Comparison of ENCODE assay signal across 9 cellular contexts in the genomic region with DNA sequence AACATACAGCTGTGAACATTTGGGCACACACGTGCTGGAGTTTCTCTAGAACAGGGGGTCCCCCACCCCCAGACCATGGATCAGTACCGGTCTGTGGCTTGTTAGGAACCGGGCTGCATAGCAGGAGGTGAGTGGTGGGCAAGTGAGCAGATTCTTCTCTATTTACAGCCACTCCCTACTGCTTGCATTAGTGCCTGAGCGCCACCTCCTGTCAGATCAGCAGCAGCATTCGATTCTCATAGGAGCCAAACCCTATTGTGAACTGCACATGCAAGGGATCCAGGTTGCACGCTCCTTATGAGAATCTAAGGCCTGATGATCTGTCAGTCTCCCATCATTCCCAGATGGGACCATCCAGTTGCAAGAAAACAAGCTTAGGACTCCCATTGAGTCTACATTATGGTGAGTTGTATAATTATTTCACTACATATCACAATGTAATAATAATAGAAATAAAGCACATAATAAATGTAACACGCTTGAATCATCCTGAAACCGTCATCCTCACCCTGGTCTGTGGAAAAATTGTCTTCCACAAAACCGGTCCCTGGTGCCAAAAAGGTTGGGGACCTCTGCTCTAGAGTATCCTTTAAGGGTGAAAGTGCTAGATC. TPM values are rescaled to one million over a fixed set of nuclear protein-coding genes. Genes with fewer than 3 reads are reported as not detected.
A peak's percentile ranks its signal among the peaks of the same experiment; 100 is the strongest.
DNase-seq lines count a peak whose midpoint lies in the region; ATAC-seq and TF ChIP-seq lines count a peak whose summit lies in the region.
"Had no signal": no experiment of that assay in that cellular context is flagged by ENCODE, and none has a peak within 500 bp of the region (broad histone marks: within the 10 kb centered on the region; RNA-seq: fewer than 3 reads in every experiment).

No MANE protein-coding gene starts in this region.

- peak; percentile 14 to 69 (median 59); a peak in 4 of 6 replicates for TF ChIP-seq CTCF in HCT116 (IDR thresholded peaks at IDR 0.05 in 2 of 3, conservative IDR thresholded peaks at IDR 0.05 in 1 of 3; ENCODE audit: borderline replicate concordance in 1 of 3, insufficient read depth in 1 of 3, low read depth in 2 of 3, low read length in 2 of 3)
- peak; percentile 54 for TF ChIP-seq CTCF in hepatocyte (IDR thresholded peaks at IDR 0.05; ENCODE audit: poor library complexity)
- TF ChIP-seq CTCF in adrenal gland (IDR thresholded peaks at IDR 0.05), result no peak

- H3K4me1 ChIP-seq in HCT116 (ENCODE audit: control insufficient read depth in 1 of 2, insufficient read depth in 2 of 2, low read length in 2 of 2) (no peaks in the 10 kb centered on the region), hepatocyte (ENCODE audit: insufficient read depth) (no peaks in the 10 kb centered on the region), adrenal gland (replicated peaks in 1 of 2) (no peaks in the 10 kb centered on the region)

- H2AFZ ChIP-seq in HCT116 (ENCODE audit: low read depth, low read length, poor library complexity, severe bottlenecking) (no peak overlapping the region), hepatocyte (no peak overlapping the region)

- CTCF ChIA-PET in HCT116 (lab: Charles Lee), result interaction anchor here (1.3 to 2.1 kb wide), 3 partner anchors 255 to 259 kb away, joined by 3 to 8 read pairs (median 4); no protein-coding TSS in a partner anchor

- POLR2A ChIA-PET in HCT116 (lab: Charles Lee), result no interaction called here

- peak; percentile 54 for DNase-seq in DMS53 (lab: John Stamatoyannopoulos, UW)
- DNase-seq in HCT116 (ENCODE audit: low read depth, low spot score), result peak; percentile 22
- DNase-seq in SK-MEL-5 (ENCODE audit: low read depth, low spot score), result peak; percentile 74
- peak; percentile 25 for DNase-seq in hepatocyte (ENCODE audit: low spot score)
- no peak for DNase-seq in GM19238 (ENCODE audit: insufficient read length, low spot score)
- DNase-seq in cerebellar nuclear complex (lab: John Stamatoyannopoulos, UW), result no peak
- DNase-seq in activated CD4-positive, alpha-beta T cell treated with anti-CD3 and anti-CD28 coated beads, Interleukin-2, amount 50 U/mL, for 4 hours, result no peak
- no peak for DNase-seq in adrenal gland

- H3K4me3 ChIP-seq in HCT116 (replicated peaks in 1 of 2; ENCODE audit: low read depth in 1 of 2, low read length in 2 of 2) (no peak overlapping the region), hepatocyte (no peak overlapping the region), adrenal gland (no peak overlapping the region)
- H3K4me3 ChIP-seq: thoracic aorta had no signal

- intact Hi-C loops in HCT116 (cut with micrococcal nuclease) (loop anchor here (5.0 kb wide), 1 partner anchor 257 kb away; no protein-coding TSS in a partner anchor), adrenal gland (cut with DNase I) (no loop called here)

- H3K27ac ChIP-seq in HCT116 (ENCODE audit: low read depth, low read length) (no peak overlapping the region), hepatocyte (no peak overlapping the region), adrenal gland (no peak overlapping the region)
- H3K27ac ChIP-seq: thoracic aorta had no signal

- in situ Hi-C loops in SK-MEL-5 (cut with HindIII; ENCODE audit: low pct_unique_long_range_greater_than_20kb, low sequenced_read_pairs), result no loop called here

- H3K4me2 ChIP-seq in HCT116 (ENCODE audit: low read length) (no peak overlapping the region), hepatocyte (no peak overlapping the region)

- peak; percentile 91 for ATAC-seq in HCT116

- WGBS in hepatocyte (ENCODE audit: low lambda C conversion rate, missing lambda C conversion rate), result 73% methylated on average over 9 of the region's 9 CpGs
- WGBS in adrenal gland, 4 donors, result 78 to 88% (median 87%) methylated on average over 9 of the region's 9 CpGs

- no peaks in the 10 kb centered on the region for H4K20me1 ChIP-seq in HCT116 (ENCODE audit: insufficient read depth)
- no peaks in the 10 kb centered on the region for H4K20me1 ChIP-seq in hepatocyte (ENCODE audit: insufficient read depth, poor library complexity, severe bottlenecking)

- H3K27me3 ChIP-seq in HCT116 (ENCODE audit: insufficient read depth, low read length), result no peaks in the 10 kb centered on the region
- H3K27me3 ChIP-seq in hepatocyte, result no peaks in the 10 kb centered on the region
- H3K27me3 ChIP-seq in adrenal gland, result no peaks in the 10 kb centered on the region

- no peaks in the 10 kb centered on the region for H3K9me2 ChIP-seq in HCT116 (ENCODE audit: insufficient read depth)
- H3K9me2 ChIP-seq in hepatocyte (replicated peaks; ENCODE audit: insufficient read depth), result no peaks in the 10 kb centered on the region

- no TSS peak for BruUV-seq in HCT116 (replicated peaks; lab: Mats Ljungman, UMichigan)

- no peak overlapping the region for H3K9ac ChIP-seq in HCT116 (ENCODE audit: low read length)

- TF ChIP-seq POLR2A in HCT116 (IDR thresholded peaks at IDR 0.05; ENCODE audit: borderline replicate concordance, extremely low read depth, insufficient read depth, insufficient read length), result no peak
- no peak for TF ChIP-seq POLR2A in adrenal gland (IDR thresholded peaks at IDR 0.05)

- H3K79me2 ChIP-seq in HCT116 (ENCODE audit: insufficient read depth, low read length), result no peaks in the 10 kb centered on the region
- no peaks in the 10 kb centered on the region for H3K79me2 ChIP-seq in hepatocyte

- RAD21 ChIA-PET in HCT116 (lab: Charles Lee; ENCODE audit: low non-redundant PET in 1 of 2, low total read pairs in 2 of 2, uncharacterized antibody in 2 of 2, unreplicated experiment in 2 of 2), result no interaction called here

- H3K9me3 ChIP-seq in HCT116 (ENCODE audit: control insufficient read depth in 1 of 2, insufficient read depth in 1 of 2, low read depth in 1 of 2, low read length in 2 of 2) (no peaks in the 10 kb centered on the region), hepatocyte (ENCODE audit: low read depth) (no peaks in the 10 kb centered on the region), adrenal gland (replicated peaks in 1 of 3) (no peaks in the 10 kb centered on the region)
- H3K9me3 ChIP-seq: thoracic aorta had no signal

- TF ChIP-seq RAD21 in HCT116 (IDR thresholded peaks at IDR 0.05; ENCODE audit: low read depth), result peak; percentile 52

- no peaks in the 10 kb centered on the region for H3K36me3 ChIP-seq in HCT116 (ENCODE audit: control insufficient read depth in 1 of 2, insufficient read depth in 2 of 2, low read length in 2 of 2)
- H3K36me3 ChIP-seq in hepatocyte (replicated peaks; ENCODE audit: insufficient read depth, low read depth), result no peaks in the 10 kb centered on the region
- H3K36me3 ChIP-seq in adrenal gland (replicated peaks in 1 of 2), result no peaks in the 10 kb centered on the region
- H3K36me3 ChIP-seq: thoracic aorta had no signal

TF ChIP-seq in HCT116, 20 proteins besides CTCF, POLR2A, EP300 and RAD21 (continues in another document):
- TF ChIP-seq FOSL1 (IDR thresholded peaks at IDR 0.05; ENCODE audit: low read depth) (no peak), SRF (IDR thresholded peaks at IDR 0.05; ENCODE audit: low read depth) (no peak), CBX3 (IDR thresholded peaks at IDR 0.05; ENCODE audit: low read depth) (no peak), EZH2 (IDR thresholded peaks at IDR 0.05) (no peak), CEBPB (IDR thresholded peaks at IDR 0.05; ENCODE audit: low read depth) (no peak)
- TF ChIP-seq, protein P1, sequence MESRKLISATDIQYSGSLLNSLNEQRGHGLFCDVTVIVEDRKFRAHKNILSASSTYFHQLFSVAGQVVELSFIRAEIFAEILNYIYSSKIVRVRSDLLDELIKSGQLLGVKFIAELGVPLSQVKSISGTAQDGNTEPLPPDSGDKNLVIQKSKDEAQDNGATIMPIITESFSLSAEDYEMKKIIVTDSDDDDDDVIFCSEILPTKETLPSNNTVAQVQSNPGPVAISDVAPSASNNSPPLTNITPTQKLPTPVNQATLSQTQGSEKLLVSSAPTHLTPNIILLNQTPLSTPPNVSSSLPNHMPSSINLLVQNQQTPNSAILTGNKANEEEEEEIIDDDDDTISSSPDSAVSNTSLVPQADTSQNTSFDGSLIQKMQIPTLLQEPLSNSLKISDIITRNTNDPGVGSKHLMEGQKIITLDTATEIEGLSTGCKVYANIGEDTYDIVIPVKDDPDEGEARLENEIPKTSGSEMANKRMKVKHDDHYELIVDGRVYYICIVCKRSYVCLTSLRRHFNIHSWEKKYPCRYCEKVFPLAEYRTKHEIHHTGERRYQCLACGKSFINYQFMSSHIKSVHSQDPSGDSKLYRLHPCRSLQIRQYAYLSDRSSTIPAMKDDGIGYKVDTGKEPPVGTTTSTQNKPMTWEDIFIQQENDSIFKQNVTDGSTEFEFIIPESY (IDR thresholded peaks at IDR 0.05; ENCODE audit: extremely low read depth, insufficient replicate concordance, low read length), result no peak

RNA-seq across cellular contexts. Expression of a gene that starts 25.8 kb away (rescaled TPM):
- total RNA-seq in HCT116 (2021; ENCODE audit: unreplicated experiment) (not detected), hepatocyte (not detected in 2 replicates), adrenal gland (not detected)
- polyA plus RNA-seq in HCT116 (2012), result not detected in 2 replicates
- total RNA-seq in SK-MEL-5 (2014; rRNA removed; shearing (Covaris generic)), result not detected in 2 replicates
- not detected in 2 replicates for polyA plus RNA-seq in SK-MEL-5 (2015; cell fraction: cytosol; rRNA removed)
- not detected in 2 replicates for polyA plus RNA-seq in SK-MEL-5 (2015; cell fraction: nucleus; rRNA removed)
- polyA plus RNA-seq in hepatocyte (0.05 TPM in 1 of 2 replicates, not detected in the other), adrenal gland (under 1 TPM in 1 of 3 donors, not detected in 2; 0.15 TPM)
- total RNA-seq: thoracic aorta had no signal

RNA-seq across cellular contexts. Expression of a gene that starts 44.9 kb away (rescaled TPM):
- total RNA-seq in HCT116 (2021; ENCODE audit: unreplicated experiment), result 6.8 TPM
- 4.8 and 6.0 TPM in 2 replicates for polyA plus RNA-seq in HCT116 (2012)
- total RNA-seq in SK-MEL-5 (2014; rRNA removed; shearing (Covaris generic)), result 10.5 and 13.6 TPM in 2 replicates
- 3.5 and 4.7 TPM in 2 replicates for polyA plus RNA-seq in SK-MEL-5 (2015; cell fraction: cytosol; rRNA removed)
- polyA plus RNA-seq in SK-MEL-5 (2015; cell fraction: nucleus; rRNA removed), result 1.8 and 6.2 TPM in 2 replicates
- total RNA-seq in hepatocyte, result 13.4 and 14.8 TPM in 2 replicates
- polyA plus RNA-seq in hepatocyte, result 15.7 and 16.4 TPM in 2 replicates
- 10 to 100 TPM; 10.0 to 21.0 (median 13.7) TPM for total RNA-seq in adrenal gland
- polyA plus RNA-seq in adrenal gland, result 10 to 100 TPM in 1 of 3 donors, 1 to 10 TPM in 2; 6.9 to 22.7 (median 9.2) TPM

Comparison
In these comparisons a context has a peak if more than half of its experiments do, and no peak if none do; other contexts are left out.
1. DNase-seq: peak in DMS53 (single experiment), HCT116 (single experiment), SK-MEL-5 (single experiment) and hepatocyte (single experiment); none in GM19238 (single experiment), cerebellar nuclear complex (0 of 2), activated CD4-positive, alpha-beta T cell treated with anti-CD3 and anti-CD28 coated beads, Interleukin-2, amount 50 U/mL, for 4 hours (0 of 2) and adrenal gland (0 of 7).
2. CTCF ChIP-seq: peak in HCT116 (3 of 3) and hepatocyte (single experiment); none in adrenal gland (0 of 6).